Comparison of ENCODE assay signal across 12 cellular contexts in genomic region chr7:26192485-26193087, GRCh38. TPM values are rescaled to one million over a fixed set of nuclear protein-coding genes. Genes with fewer than 3 reads are reported as not detected.
A peak's percentile ranks its signal among the peaks of the same experiment; 100 is the strongest.
DNase-seq lines count a peak whose midpoint lies in the region; ATAC-seq, FAIRE-seq and TF ChIP-seq lines count a peak whose summit lies in the region.
"Had no signal": no experiment of that assay in that cellular context is flagged by ENCODE, and none has a peak within 500 bp of the region (broad histone marks: within the 10 kb centered on the region; RNA-seq: fewer than 3 reads in every experiment).

No MANE protein-coding gene starts in this region.

- CTCF ChIA-PET in activated CD4-positive, alpha-beta T cell treated with anti-CD3 and anti-CD28 coated beads, Interleukin-2, amount 10 ng/mL, durations not matched to agents 7 days and 5 days (lab: Charles Lee) = interaction anchor here (0.7 to 3.0 kb wide), 7 partner anchors 10 to 172 kb away, joined by 3 to 9 read pairs (median 4); no protein-coding TSS in a partner anchor

- H3K4me3 Mint-ChIP-seq in activated CD4-positive, alpha-beta T cell treated with anti-CD3 and anti-CD28 coated beads, Interleukin-2, amount 10 ng/mL, durations not matched to agents 7 days and 5 days = no peak overlapping the region
- peak overlapping the region; percentile 99 for H3K4me3 Mint-ChIP-seq in activated naive CD8-positive, alpha-beta T cell treated with anti-CD3 and anti-CD28 coated beads, Interleukin-2, amount 50 U/mL, for 24 hours
- no peak overlapping the region for H3K4me3 Mint-ChIP-seq in progenitor cell of endocrine pancreas (ENCODE audit: low read depth)

- no peak for DNase-seq in activated CD4-positive, alpha-beta T cell treated with anti-CD3 and anti-CD28 coated beads, Interleukin-2, amount 10 ng/mL, durations not matched to agents 7 days and 5 days
- DNase-seq in activated CD4-positive, alpha-beta T cell treated with anti-CD3 and anti-CD28 coated beads for 1 hour = no peak
- DNase-seq in NB4 (ENCODE audit: low read depth) = peak; percentile 57
- DNase-seq in activated naive CD8-positive, alpha-beta T cell treated with anti-CD3 and anti-CD28 coated beads, Interleukin-2, amount 50 U/mL, for 24 hours = no peak
- DNase-seq in progenitor cell of endocrine pancreas (ENCODE audit: low spot score, unreplicated experiment) = no peak
- DNase-seq in stimulated activated CD4-positive, alpha-beta T cell treated with anti-CD3 and anti-CD28 coated beads, Interleukin-15, amount 100 ng/mL, for 24 hours = no peak
- no peak for DNase-seq in HTR-8/SVneo (ENCODE audit: insufficient read length, low spot score)
- DNase-seq in small intestine = no peak
- DNase-seq: GM23248, kidney glomerular epithelial cell, NCI-H345, stomach had no signal

- TF ChIP-seq POLR2A in NB4 (IDR thresholded peaks at IDR 0.05; ENCODE audit: extremely low read depth, insufficient read length) = no peak

- peaks cover 17 to 35% of the 10 kb centered on the region in 2 donors for H3K36me3 ChIP-seq in small intestine (ENCODE audit: control insufficient read depth in 2 of 2, insufficient read depth in 2 of 2, low read length in 2 of 2)

- H3K9me3 ChIP-seq in small intestine (ENCODE audit: control insufficient read depth, low read depth) = no peaks in the 10 kb centered on the region
- H3K9me3 ChIP-seq: stomach had no signal

- peaks cover 91% of the 10 kb centered on the region for H3K4me1 Mint-ChIP-seq in activated CD4-positive, alpha-beta T cell treated with anti-CD3 and anti-CD28 coated beads, Interleukin-2, amount 10 ng/mL, durations not matched to agents 7 days and 5 days
- H3K4me1 Mint-ChIP-seq in activated naive CD8-positive, alpha-beta T cell treated with anti-CD3 and anti-CD28 coated beads, Interleukin-2, amount 50 U/mL, for 24 hours = peaks cover 97% of the 10 kb centered on the region
- H3K4me1 Mint-ChIP-seq in progenitor cell of endocrine pancreas (ENCODE audit: low read depth) = peaks cover 50% of the 10 kb centered on the region

- H3K27me3 ChIP-seq in small intestine (ENCODE audit: control insufficient read depth in 2 of 2, insufficient read depth in 2 of 2, low read length in 2 of 2) = no peaks in the 10 kb centered on the region
- H3K27me3 ChIP-seq: stomach had no signal

- POLR2A ChIA-PET in activated CD4-positive, alpha-beta T cell treated with anti-CD3 and anti-CD28 coated beads, Interleukin-2, amount 10 ng/mL, durations not matched to agents 7 days and 5 days (lab: Charles Lee) = interaction anchor here (0.7 to 1.5 kb wide), 4 partner anchors 9 to 32 kb away, joined by 3 to 4 read pairs (median 3); no protein-coding TSS in a partner anchor

- H3K9me3 Mint-ChIP-seq in activated CD4-positive, alpha-beta T cell treated with anti-CD3 and anti-CD28 coated beads, Interleukin-2, amount 10 ng/mL, durations not matched to agents 7 days and 5 days = no peaks in the 10 kb centered on the region
- no peaks in the 10 kb centered on the region for H3K9me3 Mint-ChIP-seq in activated naive CD8-positive, alpha-beta T cell treated with anti-CD3 and anti-CD28 coated beads, Interleukin-2, amount 50 U/mL, for 24 hours
- H3K9me3 Mint-ChIP-seq in progenitor cell of endocrine pancreas (ENCODE audit: low read depth) = no peaks in the 10 kb centered on the region

- FAIRE-seq in HTR-8/SVneo (lab: Jason Lieb, UNC) = no peak
- no peak for FAIRE-seq in small intestine (lab: Jason Lieb, UNC)

- no peak overlapping the region for H3K27ac ChIP-seq in small intestine (ENCODE audit: low read depth in 1 of 2, low read length in 1 of 2)
- H3K27ac ChIP-seq: GM23248 had no signal

- no peak for ATAC-seq in activated naive CD8-positive, alpha-beta T cell treated with anti-CD3 and anti-CD28 coated beads, Interleukin-2, amount 50 U/mL, for 24 hours

- peaks cover 94% of the 10 kb centered on the region for H3K36me3 Mint-ChIP-seq in activated CD4-positive, alpha-beta T cell treated with anti-CD3 and anti-CD28 coated beads, Interleukin-2, amount 10 ng/mL, durations not matched to agents 7 days and 5 days (ENCODE audit: low read depth)
- peaks cover 97% of the 10 kb centered on the region for H3K36me3 Mint-ChIP-seq in activated naive CD8-positive, alpha-beta T cell treated with anti-CD3 and anti-CD28 coated beads, Interleukin-2, amount 50 U/mL, for 24 hours (ENCODE audit: low read depth)
- peaks cover 73% of the 10 kb centered on the region for H3K36me3 Mint-ChIP-seq in progenitor cell of endocrine pancreas (ENCODE audit: insufficient read depth)

- peak overlapping the region; percentile 80 for H3K27ac Mint-ChIP-seq in activated CD4-positive, alpha-beta T cell treated with anti-CD3 and anti-CD28 coated beads, Interleukin-2, amount 10 ng/mL, durations not matched to agents 7 days and 5 days
- H3K27ac Mint-ChIP-seq in activated naive CD8-positive, alpha-beta T cell treated with anti-CD3 and anti-CD28 coated beads, Interleukin-2, amount 50 U/mL, for 24 hours = peak overlapping the region; percentile 100
- H3K27ac Mint-ChIP-seq in progenitor cell of endocrine pancreas = peak overlapping the region; percentile 93

- peak overlapping the region; percentile 39 for H3K4me3 ChIP-seq in NB4 (ENCODE audit: low read depth, low read length)
- no peak overlapping the region for H3K4me3 ChIP-seq in small intestine (ENCODE audit: low read depth in 1 of 2, low read length in 2 of 2)
- H3K4me3 ChIP-seq: GM23248 had no signal

- no peak for TF ChIP-seq CTCF in NB4 (IDR thresholded peaks at IDR 0.05; ENCODE audit: low read depth, low read length)
- no peak for TF ChIP-seq CTCF in progenitor cell of endocrine pancreas (IDR thresholded peaks at IDR 0.05; ENCODE audit: unreplicated experiment)

- H3K27me3 Mint-ChIP-seq in activated CD4-positive, alpha-beta T cell treated with anti-CD3 and anti-CD28 coated beads, Interleukin-2, amount 10 ng/mL, durations not matched to agents 7 days and 5 days = no peaks in the 10 kb centered on the region
- no peaks in the 10 kb centered on the region for H3K27me3 Mint-ChIP-seq in activated naive CD8-positive, alpha-beta T cell treated with anti-CD3 and anti-CD28 coated beads, Interleukin-2, amount 50 U/mL, for 24 hours
- H3K27me3 Mint-ChIP-seq in progenitor cell of endocrine pancreas = no peaks in the 10 kb centered on the region

- 45 to 61% (median 48%) methylated on average over 3 of the region's 3 CpGs for WGBS in small intestine, 3 donors

- peaks cover 3 to 6% of the 10 kb centered on the region in 2 donors for H3K4me1 ChIP-seq in small intestine (ENCODE audit: control insufficient read depth in 2 of 2, insufficient read depth in 1 of 2, low read depth in 1 of 2, low read length in 1 of 2)

RNA-seq across cellular contexts. Expression of gene HNRNPA2B1, which starts 8.0 kb away (rescaled TPM):
- 100 to 1,000 TPM; 649 to 781 TPM for total RNA-seq in activated CD4-positive, alpha-beta T cell treated with anti-CD3 and anti-CD28 coated beads, Interleukin-2, amount 10 ng/mL, durations not matched to agents 7 days and 5 days
- total RNA-seq in progenitor cell of endocrine pancreas = 950 and 984 TPM in 2 replicates
- 1,000 to 10,000 TPM in 1 of 3 donors, 100 to 1,000 TPM in 2; 495 to 1,007 (median 600) TPM for polyA plus RNA-seq in small intestine

RNA-seq across cellular contexts. Expression of gene CBX3, which starts 9.0 kb away (rescaled TPM):
- total RNA-seq in activated CD4-positive, alpha-beta T cell treated with anti-CD3 and anti-CD28 coated beads, Interleukin-2, amount 10 ng/mL, durations not matched to agents 7 days and 5 days = 100 to 1,000 TPM; 217 to 235 TPM
- total RNA-seq in progenitor cell of endocrine pancreas = 221 and 222 TPM in 2 replicates
- polyA plus RNA-seq in small intestine = 100 to 1,000 TPM; 145 to 181 (median 177) TPM

RNA-seq across cellular contexts. Expression of gene NFE2L3, which starts 40.6 kb away (rescaled TPM):
- 10 to 100 TPM; 12.0 to 15.3 TPM for total RNA-seq in activated CD4-positive, alpha-beta T cell treated with anti-CD3 and anti-CD28 coated beads, Interleukin-2, amount 10 ng/mL, durations not matched to agents 7 days and 5 days
- 25.5 and 28.0 TPM in 2 replicates for total RNA-seq in progenitor cell of endocrine pancreas
- polyA plus RNA-seq in small intestine = 10 to 100 TPM in 1 of 3 donors, 1 to 10 TPM in 2; 1.8 to 12.5 (median 2.7) TPM
